In the genomic region with DNA sequence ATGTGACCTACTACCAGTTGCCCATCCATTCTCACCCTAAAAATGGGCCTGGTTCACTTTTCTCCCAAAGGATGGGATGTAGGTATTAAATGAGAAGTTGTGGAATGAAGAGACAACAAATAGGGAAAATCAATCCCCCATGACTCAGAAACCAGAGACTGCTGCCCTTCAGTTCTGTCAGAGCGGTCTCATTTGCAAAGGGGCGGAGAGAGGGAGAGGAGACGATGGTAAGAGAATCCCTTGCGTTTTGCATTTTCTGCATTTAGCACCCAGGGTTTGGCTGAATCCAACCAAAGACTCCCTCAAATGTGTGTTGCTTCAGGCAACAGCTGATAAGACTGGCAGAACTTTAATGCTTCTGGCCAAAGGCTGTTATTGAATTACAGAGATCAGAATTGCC, we compare ENCODE assay signal across 2 cellular contexts.
TF ChIP-seq lines count a peak whose summit lies in the region.

No MANE protein-coding gene starts in this region.

TF ChIP-seq in GM23338, 12 proteins besides CTCF, POLR2A, EP300 and RAD21 (continued from another document):
- TF ChIP-seq, protein P1, sequence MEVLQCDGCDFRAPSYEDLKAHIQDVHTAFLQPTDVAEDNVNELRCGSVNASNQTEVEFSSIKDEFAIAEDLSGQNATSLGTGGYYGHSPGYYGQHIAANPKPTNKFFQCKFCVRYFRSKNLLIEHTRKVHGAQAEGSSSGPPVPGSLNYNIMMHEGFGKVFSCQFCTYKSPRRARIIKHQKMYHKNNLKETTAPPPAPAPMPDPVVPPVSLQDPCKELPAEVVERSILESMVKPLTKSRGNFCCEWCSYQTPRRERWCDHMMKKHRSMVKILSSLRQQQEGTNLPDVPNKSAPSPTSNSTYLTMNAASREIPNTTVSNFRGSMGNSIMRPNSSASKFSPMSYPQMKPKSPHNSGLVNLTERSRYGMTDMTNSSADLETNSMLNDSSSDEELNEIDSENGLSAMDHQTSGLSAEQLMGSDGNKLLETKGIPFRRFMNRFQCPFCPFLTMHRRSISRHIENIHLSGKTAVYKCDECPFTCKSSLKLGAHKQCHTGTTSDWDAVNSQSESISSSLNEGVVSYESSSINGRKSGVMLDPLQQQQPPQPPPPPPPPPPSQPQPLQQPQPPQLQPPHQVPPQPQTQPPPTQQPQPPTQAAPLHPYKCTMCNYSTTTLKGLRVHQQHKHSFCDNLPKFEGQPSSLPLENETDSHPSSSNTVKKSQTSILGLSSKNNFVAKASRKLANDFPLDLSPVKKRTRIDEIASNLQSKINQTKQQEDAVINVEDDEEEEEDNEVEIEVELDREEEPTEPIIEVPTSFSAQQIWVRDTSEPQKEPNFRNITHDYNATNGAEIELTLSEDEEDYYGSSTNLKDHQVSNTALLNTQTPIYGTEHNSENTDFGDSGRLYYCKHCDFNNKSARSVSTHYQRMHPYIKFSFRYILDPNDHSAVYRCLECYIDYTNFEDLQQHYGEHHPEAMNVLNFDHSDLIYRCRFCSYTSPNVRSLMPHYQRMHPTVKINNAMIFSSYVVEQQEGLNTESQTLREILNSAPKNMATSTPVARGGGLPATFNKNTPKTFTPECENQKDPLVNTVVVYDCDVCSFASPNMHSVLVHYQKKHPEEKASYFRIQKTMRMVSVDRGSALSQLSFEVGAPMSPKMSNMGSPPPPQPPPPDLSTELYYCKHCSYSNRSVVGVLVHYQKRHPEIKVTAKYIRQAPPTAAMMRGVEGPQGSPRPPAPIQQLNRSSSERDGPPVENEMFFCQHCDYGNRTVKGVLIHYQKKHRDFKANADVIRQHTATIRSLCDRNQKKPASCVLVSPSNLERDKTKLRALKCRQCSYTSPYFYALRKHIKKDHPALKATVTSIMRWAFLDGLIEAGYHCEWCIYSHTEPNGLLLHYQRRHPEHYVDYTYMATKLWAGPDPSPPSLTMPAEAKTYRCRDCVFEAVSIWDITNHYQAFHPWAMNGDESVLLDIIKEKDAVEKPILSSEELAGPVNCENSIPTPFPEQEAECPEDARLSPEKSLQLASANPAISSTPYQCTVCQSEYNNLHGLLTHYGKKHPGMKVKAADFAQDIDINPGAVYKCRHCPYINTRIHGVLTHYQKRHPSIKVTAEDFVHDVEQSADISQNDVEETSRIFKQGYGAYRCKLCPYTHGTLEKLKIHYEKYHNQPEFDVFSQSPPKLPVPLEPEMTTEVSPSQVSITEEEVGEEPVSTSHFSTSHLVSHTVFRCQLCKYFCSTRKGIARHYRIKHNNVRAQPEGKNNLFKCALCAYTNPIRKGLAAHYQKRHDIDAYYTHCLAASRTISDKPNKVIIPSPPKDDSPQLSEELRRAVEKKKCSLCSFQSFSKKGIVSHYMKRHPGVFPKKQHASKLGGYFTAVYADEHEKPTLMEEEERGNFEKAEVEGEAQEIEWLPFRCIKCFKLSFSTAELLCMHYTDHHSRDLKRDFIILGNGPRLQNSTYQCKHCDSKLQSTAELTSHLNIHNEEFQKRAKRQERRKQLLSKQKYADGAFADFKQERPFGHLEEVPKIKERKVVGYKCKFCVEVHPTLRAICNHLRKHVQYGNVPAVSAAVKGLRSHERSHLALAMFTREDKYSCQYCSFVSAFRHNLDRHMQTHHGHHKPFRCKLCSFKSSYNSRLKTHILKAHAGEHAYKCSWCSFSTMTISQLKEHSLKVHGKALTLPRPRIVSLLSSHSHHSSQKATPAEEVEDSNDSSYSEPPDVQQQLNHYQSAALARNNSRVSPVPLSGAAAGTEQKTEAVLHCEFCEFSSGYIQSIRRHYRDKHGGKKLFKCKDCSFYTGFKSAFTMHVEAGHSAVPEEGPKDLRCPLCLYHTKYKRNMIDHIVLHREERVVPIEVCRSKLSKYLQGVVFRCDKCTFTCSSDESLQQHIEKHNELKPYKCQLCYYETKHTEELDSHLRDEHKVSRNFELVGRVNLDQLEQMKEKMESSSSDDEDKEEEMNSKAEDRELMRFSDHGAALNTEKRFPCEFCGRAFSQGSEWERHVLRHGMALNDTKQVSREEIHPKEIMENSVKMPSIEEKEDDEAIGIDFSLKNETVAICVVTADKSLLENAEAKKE (CRISPR knock-in tag; IDR thresholded peaks at IDR 0.05): no peak
- TF ChIP-seq, protein P2, sequence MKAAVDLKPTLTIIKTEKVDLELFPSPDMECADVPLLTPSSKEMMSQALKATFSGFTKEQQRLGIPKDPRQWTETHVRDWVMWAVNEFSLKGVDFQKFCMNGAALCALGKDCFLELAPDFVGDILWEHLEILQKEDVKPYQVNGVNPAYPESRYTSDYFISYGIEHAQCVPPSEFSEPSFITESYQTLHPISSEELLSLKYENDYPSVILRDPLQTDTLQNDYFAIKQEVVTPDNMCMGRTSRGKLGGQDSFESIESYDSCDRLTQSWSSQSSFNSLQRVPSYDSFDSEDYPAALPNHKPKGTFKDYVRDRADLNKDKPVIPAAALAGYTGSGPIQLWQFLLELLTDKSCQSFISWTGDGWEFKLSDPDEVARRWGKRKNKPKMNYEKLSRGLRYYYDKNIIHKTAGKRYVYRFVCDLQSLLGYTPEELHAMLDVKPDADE (IDR thresholded peaks at IDR 0.05): no peak
- TF ChIP-seq CREB1 (CRISPR knock-in tag; IDR thresholded peaks at IDR 0.05; ENCODE audit: low read depth) (no peak), JUNB (IDR thresholded peaks at IDR 0.05; ENCODE audit: unreplicated experiment) (no peak), EZH2 (IDR thresholded peaks at IDR 0.05; ENCODE audit: low read depth, unreplicated experiment) (no peak), POLR2AphosphoS5 (IDR thresholded peaks at IDR 0.05; ENCODE audit: low read depth) (no peak), ZNF114 (CRISPR knock-in tag; IDR thresholded peaks at IDR 0.05) (no peak), EZH2phosphoT487 (IDR thresholded peaks at IDR 0.05; ENCODE audit: unreplicated experiment) (no peak)
- TF ChIP-seq, protein P3, sequence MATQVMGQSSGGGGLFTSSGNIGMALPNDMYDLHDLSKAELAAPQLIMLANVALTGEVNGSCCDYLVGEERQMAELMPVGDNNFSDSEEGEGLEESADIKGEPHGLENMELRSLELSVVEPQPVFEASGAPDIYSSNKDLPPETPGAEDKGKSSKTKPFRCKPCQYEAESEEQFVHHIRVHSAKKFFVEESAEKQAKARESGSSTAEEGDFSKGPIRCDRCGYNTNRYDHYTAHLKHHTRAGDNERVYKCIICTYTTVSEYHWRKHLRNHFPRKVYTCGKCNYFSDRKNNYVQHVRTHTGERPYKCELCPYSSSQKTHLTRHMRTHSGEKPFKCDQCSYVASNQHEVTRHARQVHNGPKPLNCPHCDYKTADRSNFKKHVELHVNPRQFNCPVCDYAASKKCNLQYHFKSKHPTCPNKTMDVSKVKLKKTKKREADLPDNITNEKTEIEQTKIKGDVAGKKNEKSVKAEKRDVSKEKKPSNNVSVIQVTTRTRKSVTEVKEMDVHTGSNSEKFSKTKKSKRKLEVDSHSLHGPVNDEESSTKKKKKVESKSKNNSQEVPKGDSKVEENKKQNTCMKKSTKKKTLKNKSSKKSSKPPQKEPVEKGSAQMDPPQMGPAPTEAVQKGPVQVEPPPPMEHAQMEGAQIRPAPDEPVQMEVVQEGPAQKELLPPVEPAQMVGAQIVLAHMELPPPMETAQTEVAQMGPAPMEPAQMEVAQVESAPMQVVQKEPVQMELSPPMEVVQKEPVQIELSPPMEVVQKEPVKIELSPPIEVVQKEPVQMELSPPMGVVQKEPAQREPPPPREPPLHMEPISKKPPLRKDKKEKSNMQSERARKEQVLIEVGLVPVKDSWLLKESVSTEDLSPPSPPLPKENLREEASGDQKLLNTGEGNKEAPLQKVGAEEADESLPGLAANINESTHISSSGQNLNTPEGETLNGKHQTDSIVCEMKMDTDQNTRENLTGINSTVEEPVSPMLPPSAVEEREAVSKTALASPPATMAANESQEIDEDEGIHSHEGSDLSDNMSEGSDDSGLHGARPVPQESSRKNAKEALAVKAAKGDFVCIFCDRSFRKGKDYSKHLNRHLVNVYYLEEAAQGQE (IDR thresholded peaks at IDR 0.05; ENCODE audit: unreplicated experiment): no peak
TF ChIP-seq in GM23338: peak in this region for 0.

TF ChIP-seq in WTC11, 78 proteins besides CTCF, POLR2A, EP300 and RAD21 (continued from another document):
- TF ChIP-seq, protein P4, sequence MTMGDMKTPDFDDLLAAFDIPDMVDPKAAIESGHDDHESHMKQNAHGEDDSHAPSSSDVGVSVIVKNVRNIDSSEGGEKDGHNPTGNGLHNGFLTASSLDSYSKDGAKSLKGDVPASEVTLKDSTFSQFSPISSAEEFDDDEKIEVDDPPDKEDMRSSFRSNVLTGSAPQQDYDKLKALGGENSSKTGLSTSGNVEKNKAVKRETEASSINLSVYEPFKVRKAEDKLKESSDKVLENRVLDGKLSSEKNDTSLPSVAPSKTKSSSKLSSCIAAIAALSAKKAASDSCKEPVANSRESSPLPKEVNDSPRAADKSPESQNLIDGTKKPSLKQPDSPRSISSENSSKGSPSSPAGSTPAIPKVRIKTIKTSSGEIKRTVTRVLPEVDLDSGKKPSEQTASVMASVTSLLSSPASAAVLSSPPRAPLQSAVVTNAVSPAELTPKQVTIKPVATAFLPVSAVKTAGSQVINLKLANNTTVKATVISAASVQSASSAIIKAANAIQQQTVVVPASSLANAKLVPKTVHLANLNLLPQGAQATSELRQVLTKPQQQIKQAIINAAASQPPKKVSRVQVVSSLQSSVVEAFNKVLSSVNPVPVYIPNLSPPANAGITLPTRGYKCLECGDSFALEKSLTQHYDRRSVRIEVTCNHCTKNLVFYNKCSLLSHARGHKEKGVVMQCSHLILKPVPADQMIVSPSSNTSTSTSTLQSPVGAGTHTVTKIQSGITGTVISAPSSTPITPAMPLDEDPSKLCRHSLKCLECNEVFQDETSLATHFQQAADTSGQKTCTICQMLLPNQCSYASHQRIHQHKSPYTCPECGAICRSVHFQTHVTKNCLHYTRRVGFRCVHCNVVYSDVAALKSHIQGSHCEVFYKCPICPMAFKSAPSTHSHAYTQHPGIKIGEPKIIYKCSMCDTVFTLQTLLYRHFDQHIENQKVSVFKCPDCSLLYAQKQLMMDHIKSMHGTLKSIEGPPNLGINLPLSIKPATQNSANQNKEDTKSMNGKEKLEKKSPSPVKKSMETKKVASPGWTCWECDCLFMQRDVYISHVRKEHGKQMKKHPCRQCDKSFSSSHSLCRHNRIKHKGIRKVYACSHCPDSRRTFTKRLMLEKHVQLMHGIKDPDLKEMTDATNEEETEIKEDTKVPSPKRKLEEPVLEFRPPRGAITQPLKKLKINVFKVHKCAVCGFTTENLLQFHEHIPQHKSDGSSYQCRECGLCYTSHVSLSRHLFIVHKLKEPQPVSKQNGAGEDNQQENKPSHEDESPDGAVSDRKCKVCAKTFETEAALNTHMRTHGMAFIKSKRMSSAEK (CRISPR knock-in tag; IDR thresholded peaks at IDR 0.05; ENCODE audit: borderline replicate concordance): no peak
- TF ChIP-seq ATF3 (CRISPR knock-in tag; conservative IDR thresholded peaks at IDR 0.05) (no peak), TP53 (CRISPR knock-in tag; IDR thresholded peaks at IDR 0.05) (no peak), KAT7 (CRISPR knock-in tag; IDR thresholded peaks at IDR 0.05; ENCODE audit: borderline replicate concordance) (no peak), TCF7 (CRISPR knock-in tag; IDR thresholded peaks at IDR 0.05; ENCODE audit: low read depth) (no peak), E2F5 (CRISPR knock-in tag; IDR thresholded peaks at IDR 0.05) (no peak), IRF2 (CRISPR knock-in tag; IDR thresholded peaks at IDR 0.05; ENCODE audit: borderline replicate concordance, low read depth) (no peak), SP1 (CRISPR knock-in tag; conservative IDR thresholded peaks at IDR 0.05) (no peak), NR2C2 (CRISPR knock-in tag; IDR thresholded peaks at IDR 0.05) (no peak), ZNF317 (CRISPR knock-in tag; IDR thresholded peaks at IDR 0.05; ENCODE audit: borderline replicate concordance, low read depth) (no peak)
- TF ChIP-seq, protein P5, sequence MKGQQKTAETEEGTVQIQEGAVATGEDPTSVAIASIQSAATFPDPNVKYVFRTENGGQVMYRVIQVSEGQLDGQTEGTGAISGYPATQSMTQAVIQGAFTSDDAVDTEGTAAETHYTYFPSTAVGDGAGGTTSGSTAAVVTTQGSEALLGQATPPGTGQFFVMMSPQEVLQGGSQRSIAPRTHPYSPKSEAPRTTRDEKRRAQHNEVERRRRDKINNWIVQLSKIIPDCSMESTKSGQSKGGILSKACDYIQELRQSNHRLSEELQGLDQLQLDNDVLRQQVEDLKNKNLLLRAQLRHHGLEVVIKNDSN (CRISPR knock-in tag; IDR thresholded peaks at IDR 0.05): no peak
- TF ChIP-seq, protein P6, sequence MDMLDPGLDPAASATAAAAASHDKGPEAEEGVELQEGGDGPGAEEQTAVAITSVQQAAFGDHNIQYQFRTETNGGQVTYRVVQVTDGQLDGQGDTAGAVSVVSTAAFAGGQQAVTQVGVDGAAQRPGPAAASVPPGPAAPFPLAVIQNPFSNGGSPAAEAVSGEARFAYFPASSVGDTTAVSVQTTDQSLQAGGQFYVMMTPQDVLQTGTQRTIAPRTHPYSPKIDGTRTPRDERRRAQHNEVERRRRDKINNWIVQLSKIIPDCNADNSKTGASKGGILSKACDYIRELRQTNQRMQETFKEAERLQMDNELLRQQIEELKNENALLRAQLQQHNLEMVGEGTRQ (CRISPR knock-in tag; IDR thresholded peaks at IDR 0.05): no peak
TF ChIP-seq in WTC11: peak in this region for 0.
